In the genomic region with DNA sequence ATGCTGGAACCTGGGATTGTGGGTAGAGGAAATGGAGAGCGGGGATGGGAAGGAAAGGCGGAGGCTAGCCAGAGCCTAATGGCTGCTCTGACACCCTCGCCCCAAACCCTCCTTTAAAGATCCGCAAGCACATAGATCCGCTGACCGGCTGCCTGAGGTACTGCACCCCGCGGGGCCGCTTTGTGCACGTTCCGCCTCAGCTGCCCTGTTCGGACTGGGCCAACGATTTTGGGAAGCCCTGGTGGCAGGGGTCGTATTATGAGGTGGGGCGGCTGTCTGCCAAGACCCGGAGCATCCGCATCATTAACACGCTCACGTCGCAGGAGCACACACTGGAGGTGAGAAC, we compare ENCODE assay signal across 8 cellular contexts. TPM values are rescaled to one million over a fixed set of nuclear protein-coding genes. Genes with fewer than 3 reads are reported as not detected.
DNase-seq lines count a peak whose midpoint lies in the region; FAIRE-seq and TF ChIP-seq lines count a peak whose summit lies in the region.

No MANE protein-coding gene starts in this region.

- H3K36me3 Mint-ChIP-seq in chondrocyte (ENCODE audit: low read depth), result no peaks in the 10 kb centered on the region

- peaks cover 5 to 48% (median 38%) of the 10 kb centered on the region in 4 donors for H3K4me1 ChIP-seq in liver (ENCODE audit: control insufficient read depth in 4 of 4, insufficient read depth in 4 of 4, low read length in 3 of 4)
- H3K4me1 ChIP-seq in tibial artery, result peaks cover 0 to 39% (median 34%) of the 10 kb centered on the region in 4 donors

- H3K27me3 Mint-ChIP-seq in chondrocyte (ENCODE audit: low read depth), result no peaks in the 10 kb centered on the region

- DNase-seq in activated naive CD4-positive, alpha-beta T cell treated with Interleukin-2 at 50 U/mL for 16 hours, result peak; percentile 62
- no peak for DNase-seq in activated naive CD4-positive, alpha-beta T cell (lab: John Stamatoyannopoulos, UW)
- DNase-seq in RCC 7860 (ENCODE audit: low spot score) (peak; percentile 16), chondrocyte (ENCODE audit: low spot score) (no peak), tibial artery (peak in 1 of 2 donors; percentile 68), NCI-H446 treated with DMSO at 0.1 percent for 48 hours (lab: John Stamatoyannopoulos, UW) (no peak), NOMO-1 treated with DMSO at 0.1 percent for 48 hours (lab: John Stamatoyannopoulos, UW; ENCODE audit: unreplicated experiment) (no peak)

- H3K27ac ChIP-seq in liver (ENCODE audit: low read depth in 1 of 2, low read length in 2 of 2) (peak overlapping the region; percentile 86 to 97), tibial artery (peak overlapping the region; percentile 89 to 90)

- H3K9ac ChIP-seq in liver (ENCODE audit: low read depth in 1 of 2, low read length in 2 of 2), result peak overlapping the region; percentile 63 to 81

- H3K27me3 ChIP-seq in liver (ENCODE audit: control insufficient read depth in 4 of 4, insufficient read depth in 4 of 4, low read length in 3 of 4) (no peaks in the 10 kb centered on the region), tibial artery (no peaks in the 10 kb centered on the region)

- no peak overlapping the region for H3K4me3 Mint-ChIP-seq in chondrocyte (ENCODE audit: unreplicated experiment)

- H3K9me3 ChIP-seq in liver (ENCODE audit: control insufficient read depth in 4 of 4, low read length in 3 of 4) (no peaks in the 10 kb centered on the region), tibial artery (no peaks in the 10 kb centered on the region)

- TF ChIP-seq CTCF in chondrocyte (IDR thresholded peaks at IDR 0.05), result peak; percentile 71
- peak; percentile 54 for TF ChIP-seq CTCF in liver (IDR thresholded peaks at IDR 0.05; ENCODE audit: low read depth, low read length, missing input control)
- peak in 1 of 2 experiments; percentile 26 for TF ChIP-seq CTCF in tibial artery (IDR thresholded peaks at IDR 0.05)

- WGBS in liver, result 23% methylated on average over 20 of the region's 20 CpGs

- no peak overlapping the region for H3K27ac Mint-ChIP-seq in chondrocyte (ENCODE audit: unreplicated experiment)

- H3K36me3 ChIP-seq in liver (ENCODE audit: control insufficient read depth in 4 of 4, insufficient read depth in 3 of 4, low read depth in 1 of 4, low read length in 3 of 4), result peaks cover 0 to 2% (median 1%) of the 10 kb centered on the region in 4 donors
- H3K36me3 ChIP-seq in tibial artery, result peaks cover 0 to 6% (median 6%) of the 10 kb centered on the region in 3 donors

- intact Hi-C loops in tibial artery (cut with DNase I; ENCODE audit: low total_unique reads), result loop anchor here (10.0 kb wide), 1 partner anchor 114 kb away; no protein-coding TSS in a partner anchor

- H3K4me3 ChIP-seq in liver (ENCODE audit: low read depth in 1 of 3, low read length in 3 of 3) (peak overlapping the region; percentile 66 to 95 (median 93)), tibial artery (peak overlapping the region; percentile 66 to 77)

- peaks cover 4% of the 10 kb centered on the region for H3K4me1 Mint-ChIP-seq in chondrocyte (ENCODE audit: low read depth)

- H3K9me3 Mint-ChIP-seq in chondrocyte (ENCODE audit: low read depth), result no peaks in the 10 kb centered on the region

- TF ChIP-seq RAD21 in liver (IDR thresholded peaks at IDR 0.05), result peak; percentile 62 to 66

- FAIRE-seq in RCC 7860 (lab: Jason Lieb, UNC), result no peak

TF ChIP-seq in liver, 16 proteins besides CTCF, POLR2A, EP300 and RAD21:
- peak; percentile 17 for TF ChIP-seq YY1 (IDR thresholded peaks at IDR 0.05)
- TF ChIP-seq HNF4A (conservative IDR thresholded peaks at IDR 0.05), result no peak

RNA-seq across cellular contexts. Expression of gene CYB5D1, which starts 0.7 kb away (rescaled TPM):
- 6.9 to 10.5 TPM (median 8.6 TPM) in 3 replicates for total RNA-seq in chondrocyte
- total RNA-seq in liver, result 10 to 100 TPM in 1 of 2 donors, 1 to 10 TPM in 1; 4.4 to 12.0 TPM
- polyA plus RNA-seq in liver, result 1 to 10 TPM; 2.5 to 8.8 TPM

RNA-seq across cellular contexts. Expression of gene NAA38, which starts 1.1 kb away (rescaled TPM):
- total RNA-seq in chondrocyte (52.9 to 94.6 TPM (median 57.5 TPM) in 3 replicates), liver (10 to 100 TPM; 24.3 to 72.0 TPM)
- polyA plus RNA-seq in liver, result 100 to 1,000 TPM in 1 of 2 donors, 10 to 100 TPM in 1; 41.6 to 118 TPM

RNA-seq across cellular contexts. Expression of gene TMEM88, which starts 3.6 kb away (rescaled TPM):
- total RNA-seq in chondrocyte, result 1.6 to 1.9 TPM (median 1.8 TPM) in 3 replicates
- 1 to 10 TPM in 1 of 2 donors, under 1 TPM in 1; 0.65 to 4.0 TPM for total RNA-seq in liver
- 1 to 10 TPM; 3.3 to 4.6 TPM for polyA plus RNA-seq in liver

RNA-seq across cellular contexts. Expression of gene KDM6B, which starts 24.4 kb away (rescaled TPM):
- total RNA-seq in chondrocyte (36.6 to 38.2 TPM (median 37.4 TPM) in 3 replicates), liver (10 to 100 TPM in 1 of 2 donors, 1 to 10 TPM in 1; 3.5 to 11.5 TPM)
- polyA plus RNA-seq in liver, result 1 to 10 TPM; 2.5 to 3.2 TPM

RNA-seq across cellular contexts. Expression of gene CHD3, which starts 30.1 kb away (rescaled TPM):
- total RNA-seq in chondrocyte (129 to 138 TPM (median 134 TPM) in 3 replicates), liver (10 to 100 TPM; 11.0 to 14.4 TPM)
- 1 to 10 TPM; 1.9 to 3.4 TPM for polyA plus RNA-seq in liver

Comparison
In these comparisons a context has a peak if more than half of its experiments do, and no peak if none do; other contexts are left out.
1. DNase-seq: peak in activated naive CD4-positive, alpha-beta T cell treated with Interleukin-2 at 50 U/mL for 16 hours (single experiment) and RCC 7860 (single experiment); none in activated naive CD4-positive, alpha-beta T cell (0 of 4), chondrocyte (single experiment), NCI-H446 treated with DMSO at 0.1 percent for 48 hours (single experiment) and NOMO-1 treated with DMSO at 0.1 percent for 48 hours (single experiment).